ENCODE assay signal across 8 cellular contexts in the genomic region with DNA sequence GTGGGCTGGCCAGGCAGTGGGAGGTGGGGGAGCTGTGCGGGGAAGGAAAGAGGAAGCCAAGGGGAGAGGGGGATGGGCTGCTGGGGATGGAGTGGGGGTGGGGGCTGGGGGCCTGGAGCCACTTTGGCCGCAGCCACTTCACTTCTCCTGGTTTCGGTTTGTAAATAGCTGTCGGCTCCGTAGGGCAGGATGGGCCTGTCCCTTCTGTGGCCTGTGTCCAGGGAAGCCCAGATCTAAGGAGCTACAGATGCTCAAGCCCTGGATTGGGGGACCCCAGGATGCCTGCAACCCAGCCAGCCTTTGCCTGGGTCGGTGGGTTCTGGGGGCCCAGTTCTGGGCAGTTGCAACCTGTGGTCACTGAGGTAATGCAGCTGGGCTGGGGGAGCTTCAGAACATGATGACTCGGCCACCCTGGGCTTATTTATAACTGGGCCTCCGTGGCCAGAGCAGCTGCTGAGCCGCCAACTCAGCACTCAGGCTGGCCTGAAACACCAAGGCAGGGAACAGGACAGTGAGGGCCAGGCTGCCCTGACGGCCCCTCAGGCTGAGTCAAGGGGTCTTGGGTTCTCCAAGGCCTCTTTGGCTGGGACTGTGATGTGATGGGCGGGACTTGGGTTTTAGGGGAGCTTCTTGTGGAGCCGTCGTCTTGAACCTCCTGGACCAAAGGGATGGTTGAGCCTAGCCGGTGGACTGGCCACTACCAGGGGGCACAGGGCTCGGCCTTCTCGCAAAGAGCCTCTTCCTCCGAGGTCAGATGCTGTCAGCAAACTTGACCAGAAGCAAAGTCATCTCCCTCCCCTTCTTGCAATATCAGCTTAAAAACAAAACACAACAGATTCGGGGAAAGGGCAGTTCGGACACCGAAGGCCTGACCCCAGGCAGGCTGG. TPM values are rescaled to one million over a fixed set of nuclear protein-coding genes. Genes with fewer than 3 reads are reported as not detected.
DNase-seq lines count a peak whose midpoint lies in the region; ATAC-seq, FAIRE-seq and TF ChIP-seq lines count a peak whose summit lies in the region.

No MANE protein-coding gene starts in this region.

- H3K9me3 Mint-ChIP-seq in activated T-cell treated with anti-CD3 and anti-CD28 coated beads, Interleukin-2, amount 50 U/mL, for 4 hours = no peaks in the 10 kb centered on the region
- H3K9me3 Mint-ChIP-seq in activated T-cell treated with anti-CD3 and anti-CD28 coated beads, Interleukin-2, amount 50 U/mL, for 72 hours = no peaks in the 10 kb centered on the region

- no peak for TF ChIP-seq EP300 in upper lobe of left lung (IDR thresholded peaks at IDR 0.05)

- TF ChIP-seq CTCF in left lung (IDR thresholded peaks at IDR 0.05) (no peak), upper lobe of left lung (IDR thresholded peaks at IDR 0.05) (no peak)

- H3K36me3 ChIP-seq in left lung = no peaks in the 10 kb centered on the region
- H3K36me3 ChIP-seq in upper lobe of left lung = no peaks in the 10 kb centered on the region

- H3K4me1 ChIP-seq in left lung (peaks cover 0 to 76% of the 10 kb centered on the region in 2 donors), upper lobe of left lung (peaks cover 20 to 43% (median 41%) of the 10 kb centered on the region in 4 donors)

- peak overlapping the region; percentile 92 to 97 for H3K27ac ChIP-seq in left lung
- H3K27ac ChIP-seq in upper lobe of left lung = peak overlapping the region; percentile 94 to 97 (median 95)

- H3K27me3 ChIP-seq in left lung = no peaks in the 10 kb centered on the region
- H3K27me3 ChIP-seq in upper lobe of left lung = no peaks in the 10 kb centered on the region

- H3K4me1 Mint-ChIP-seq in activated T-cell treated with anti-CD3 and anti-CD28 coated beads, Interleukin-2, amount 50 U/mL, for 4 hours (ENCODE audit: low read depth) = peaks cover 50% of the 10 kb centered on the region
- H3K4me1 Mint-ChIP-seq in activated T-cell treated with anti-CD3 and anti-CD28 coated beads, Interleukin-2, amount 50 U/mL, for 72 hours (ENCODE audit: low read depth) = peaks cover 16% of the 10 kb centered on the region

- H3K36me3 Mint-ChIP-seq in activated T-cell treated with anti-CD3 and anti-CD28 coated beads, Interleukin-2, amount 50 U/mL, for 4 hours (ENCODE audit: insufficient read depth) = no peaks in the 10 kb centered on the region
- H3K36me3 Mint-ChIP-seq in activated T-cell treated with anti-CD3 and anti-CD28 coated beads, Interleukin-2, amount 50 U/mL, for 72 hours (ENCODE audit: insufficient read depth in 2 of 2) = no peaks in the 10 kb centered on the region

- no peaks in the 10 kb centered on the region for H3K27me3 Mint-ChIP-seq in activated T-cell treated with anti-CD3 and anti-CD28 coated beads, Interleukin-2, amount 50 U/mL, for 4 hours (ENCODE audit: low read depth)
- H3K27me3 Mint-ChIP-seq in activated T-cell treated with anti-CD3 and anti-CD28 coated beads, Interleukin-2, amount 50 U/mL, for 72 hours (ENCODE audit: low read depth) = no peaks in the 10 kb centered on the region

- ATAC-seq in activated T-cell treated with anti-CD3 and anti-CD28 coated beads, Interleukin-2, amount 50 U/mL, for 4 hours = no peak
- no peak for ATAC-seq in activated T-cell treated with anti-CD3 and anti-CD28 coated beads, Interleukin-2, amount 50 U/mL, for 72 hours (replicated peaks in 1 of 2)
- ATAC-seq in left lung (peak; percentile 40), upper lobe of left lung (ENCODE audit: low FRiP score in 2 of 2) (peak; percentile 26 to 42), HG02973 (IDR thresholded peaks at IDR 0.05; ENCODE audit: unreplicated experiment) (no peak)

- H3K9me3 ChIP-seq in left lung = no peaks in the 10 kb centered on the region
- no peaks in the 10 kb centered on the region for H3K9me3 ChIP-seq in upper lobe of left lung

- TF ChIP-seq POLR2A in upper lobe of left lung (IDR thresholded peaks at IDR 0.05) = peak in 1 of 4 donors; percentile 16

- H3K27ac Mint-ChIP-seq in activated T-cell treated with anti-CD3 and anti-CD28 coated beads, Interleukin-2, amount 50 U/mL, for 72 hours = no peak overlapping the region

- H3K4me3 Mint-ChIP-seq in activated T-cell treated with anti-CD3 and anti-CD28 coated beads, Interleukin-2, amount 50 U/mL, for 4 hours = peak overlapping the region; percentile 35
- H3K4me3 Mint-ChIP-seq in activated T-cell treated with anti-CD3 and anti-CD28 coated beads, Interleukin-2, amount 50 U/mL, for 72 hours = peak overlapping the region in 1 of 2 donors; percentile 29

- FAIRE-seq in HTR-8/SVneo (lab: Jason Lieb, UNC) = no peak

- intact Hi-C loops in left lung (cut with DNase I) = no loop called here

- DNase-seq in activated T-cell treated with anti-CD3 and anti-CD28 coated beads, Interleukin-2, amount 50 U/mL, for 4 hours = no peak
- DNase-seq in activated T-cell treated with anti-CD3 and anti-CD28 coated beads, Interleukin-2, amount 50 U/mL, for 72 hours = no peak
- DNase-seq in amniotic epithelial cell (ENCODE audit: low read depth) (peak; percentile 60), left lung (peak; percentile 74 to 87), upper lobe of left lung (peak; percentile 64 to 68), T1000 (lab: John Stamatoyannopoulos, UW) (no peak), HTR-8/SVneo (ENCODE audit: insufficient read length, low spot score) (no peak)

- peak overlapping the region in 1 of 2 donors; percentile 40 for H3K4me3 ChIP-seq in left lung
- no peak overlapping the region for H3K4me3 ChIP-seq in upper lobe of left lung

- WGBS in upper lobe of left lung, 2 donors = 20 to 50% methylated on average over 5 to 20 of the region's 20 CpGs

RNA-seq across cellular contexts. Expression of gene SLC39A13, which starts 15.0 kb away (rescaled TPM):
- 10 to 100 TPM; 18.7 to 20.8 (median 19.5) TPM for total RNA-seq in activated T-cell treated with anti-CD3 and anti-CD28 coated beads, Interleukin-2, amount 50 U/mL, for 4 hours
- total RNA-seq in activated T-cell treated with anti-CD3 and anti-CD28 coated beads, Interleukin-2, amount 50 U/mL, for 72 hours = 10 to 100 TPM; 16.2 to 21.0 TPM
- total RNA-seq in left lung = 10 to 100 TPM; 60.1 to 66.1 TPM
- 10 to 100 TPM; 47.9 to 98.8 (median 62.8) TPM for total RNA-seq in upper lobe of left lung

RNA-seq across cellular contexts. Expression of gene SPI1, which starts 15.1 kb away (rescaled TPM):
- total RNA-seq in activated T-cell treated with anti-CD3 and anti-CD28 coated beads, Interleukin-2, amount 50 U/mL, for 4 hours = 1 to 10 TPM in 2 of 3 donors, under 1 TPM in 1; 0.74 to 2.3 (median 1.1) TPM
- total RNA-seq in activated T-cell treated with anti-CD3 and anti-CD28 coated beads, Interleukin-2, amount 50 U/mL, for 72 hours = under 1 TPM; 0.35 to 0.55 TPM
- total RNA-seq in left lung (100 to 1,000 TPM in 1 of 2 donors, 10 to 100 TPM in 1; 75.6 to 194 TPM), upper lobe of left lung (100 to 1,000 TPM in 5 of 6 donors, 10 to 100 TPM in 1; 52.8 to 275 (median 179) TPM)

RNA-seq across cellular contexts. Expression of gene PSMC3, which starts 32.8 kb away (rescaled TPM):
- total RNA-seq in activated T-cell treated with anti-CD3 and anti-CD28 coated beads, Interleukin-2, amount 50 U/mL, for 4 hours = 100 to 1,000 TPM; 275 to 300 (median 299) TPM
- 100 to 1,000 TPM; 121 to 149 TPM for total RNA-seq in activated T-cell treated with anti-CD3 and anti-CD28 coated beads, Interleukin-2, amount 50 U/mL, for 72 hours
- total RNA-seq in left lung (100 to 1,000 TPM in 1 of 2 donors, 10 to 100 TPM in 1; 86.7 to 133 TPM), upper lobe of left lung (100 to 1,000 TPM in 3 of 6 donors, 10 to 100 TPM in 3; 70.1 to 116 (median 99.8) TPM)

RNA-seq across cellular contexts. Expression of gene MYBPC3, which starts 40.9 kb away (rescaled TPM):
- not detected for total RNA-seq in activated T-cell treated with anti-CD3 and anti-CD28 coated beads, Interleukin-2, amount 50 U/mL, for 4 hours
- not detected for total RNA-seq in activated T-cell treated with anti-CD3 and anti-CD28 coated beads, Interleukin-2, amount 50 U/mL, for 72 hours
- total RNA-seq in left lung (1 to 10 TPM in 1 of 2 donors, under 1 TPM in 1; 0.52 to 2.0 TPM), upper lobe of left lung (1 to 10 TPM in 3 of 6 donors, under 1 TPM in 2, not detected in 1; 0.61 to 1.8 (median 1.0) TPM)

RNA-seq across cellular contexts. Expression of gene RAPSN, which starts 55.5 kb away (rescaled TPM):
- under 1 TPM; 0.46 to 0.53 (median 0.52) TPM for total RNA-seq in activated T-cell treated with anti-CD3 and anti-CD28 coated beads, Interleukin-2, amount 50 U/mL, for 4 hours
- 1 to 10 TPM in 1 of 2 donors, under 1 TPM in 1; 0.77 to 1.3 TPM for total RNA-seq in activated T-cell treated with anti-CD3 and anti-CD28 coated beads, Interleukin-2, amount 50 U/mL, for 72 hours
- 1 to 10 TPM in 1 of 2 donors, under 1 TPM in 1; 0.79 to 1.0 TPM for total RNA-seq in left lung
- 1 to 10 TPM in 2 of 6 donors, under 1 TPM in 1, not detected in 3; 0.30 to 1.1 (median 1.0) TPM for total RNA-seq in upper lobe of left lung

Comparison
In these comparisons a context has a peak if more than half of its experiments do, and no peak if none do; other contexts are left out.
1. ATAC-seq: peak in left lung (single experiment) and upper lobe of left lung (2 of 2); none in activated T-cell treated with anti-CD3 and anti-CD28 coated beads, Interleukin-2, amount 50 U/mL, for 4 hours (0 of 2), activated T-cell treated with anti-CD3 and anti-CD28 coated beads, Interleukin-2, amount 50 U/mL, for 72 hours (0 of 2) and HG02973 (single experiment).
2. DNase-seq: peak in amniotic epithelial cell (single experiment), left lung (2 of 2) and upper lobe of left lung (2 of 2); none in activated T-cell treated with anti-CD3 and anti-CD28 coated beads, Interleukin-2, amount 50 U/mL, for 4 hours (single experiment), activated T-cell treated with anti-CD3 and anti-CD28 coated beads, Interleukin-2, amount 50 U/mL, for 72 hours (0 of 2), T1000 (single experiment) and HTR-8/SVneo (single experiment).
3. RNA of gene SPI1, which starts 15.1 kb away (total RNA-seq): 52.8 to 275 TPM in upper lobe of left lung and 75.6 to 194 TPM in left lung; 0.74 to 2.3 TPM in activated T-cell treated with anti-CD3 and anti-CD28 coated beads, Interleukin-2, amount 50 U/mL, for 4 hours and 0.35 to 0.55 TPM in activated T-cell treated with anti-CD3 and anti-CD28 coated beads, Interleukin-2, amount 50 U/mL, for 72 hours; every median in the first group is over 10 times any median in the second.